Comparison of ENCODE assay signal across 1 cellular context in genomic region chr16:71845639-71846431, GRCh38.
TF ChIP-seq lines count a peak whose summit lies in the region.

TSS of gene ATXN1L (plus strand) at chr16:71845976. CDS start at chr16:71849741, 3,765 bp downstream.

TF ChIP-seq in HepG2, 621 proteins besides CTCF, POLR2A, EP300 and RAD21 (continued from another document and continues in another):
- TF ChIP-seq AKNA (CRISPR knock-in tag; IDR thresholded peaks at IDR 0.05; ENCODE audit: borderline replicate concordance) (no peak), CENPX (CRISPR knock-in tag; IDR thresholded peaks at IDR 0.05) (no peak), ZNF460 (CRISPR knock-in tag; IDR thresholded peaks at IDR 0.05; ENCODE audit: borderline replicate concordance) (no peak; the same call in 1 of the 2 replicates), TOPORS (CRISPR knock-in tag; IDR thresholded peaks at IDR 0.05) (peak; percentile 84; the same call in 1 of the 2 replicates), GLMP (CRISPR knock-in tag; IDR thresholded peaks at IDR 0.05; ENCODE audit: borderline replicate concordance) (no peak), MED13 (CRISPR knock-in tag; IDR thresholded peaks at IDR 0.05) (peak; percentile 62; the same call in 1 of the 2 replicates), ZNF317 (CRISPR knock-in tag; IDR thresholded peaks at IDR 0.05) (no peak), ZNF574 (CRISPR knock-in tag; IDR thresholded peaks at IDR 0.05) (peak; percentile 93), SOX13 (IDR thresholded peaks at IDR 0.05) (no peak), SOX13 (CRISPR knock-in tag; conservative IDR thresholded peaks at IDR 0.05 in 1 of 2, IDR thresholded peaks at IDR 0.05 in 1 of 2) (peak in 1 of 2 experiments; percentile 57; a peak in 2 of 4 replicates), ZBTB1 (CRISPR knock-in tag; IDR thresholded peaks at IDR 0.05; ENCODE audit: borderline replicate concordance) (no peak), BRF2 (CRISPR knock-in tag; IDR thresholded peaks at IDR 0.05) (peak; percentile 59; the same call in 1 of the 2 replicates), TP53 (CRISPR knock-in tag; conservative IDR thresholded peaks at IDR 0.05) (0 out of 2 replicates have a peak, but pooled peaks have one; percentile 80), NFKB2 (CRISPR knock-in tag; IDR thresholded peaks at IDR 0.05; ENCODE audit: borderline replicate concordance) (peak; percentile 82), ZBTB43 (CRISPR knock-in tag; conservative IDR thresholded peaks at IDR 0.05) (peak; percentile 86; the same call in 1 of the 2 replicates), ZNF121 (CRISPR knock-in tag; IDR thresholded peaks at IDR 0.05) (peak; percentile 27; the same call in 1 of the 2 replicates), ZNF570 (CRISPR knock-in tag; IDR thresholded peaks at IDR 0.05; ENCODE audit: borderline replicate concordance) (no peak), SALL2 (CRISPR knock-in tag; IDR thresholded peaks at IDR 0.05) (peak; percentile 94), SNAPC2 (CRISPR knock-in tag; IDR thresholded peaks at IDR 0.05) (0 out of 2 replicates have a peak, but pooled peaks have one; percentile 74), ZNF367 (CRISPR knock-in tag; IDR thresholded peaks at IDR 0.05; ENCODE audit: borderline replicate concordance) (no peak; the same call in 1 of the 2 replicates), ZNF83 (CRISPR knock-in tag; IDR thresholded peaks at IDR 0.05; ENCODE audit: borderline replicate concordance) (peak; percentile 59; the same call in 1 of the 2 replicates), ZNF562 (CRISPR knock-in tag; IDR thresholded peaks at IDR 0.05; ENCODE audit: borderline replicate concordance) (no peak), AHR (CRISPR knock-in tag; IDR thresholded peaks at IDR 0.05) (no peak; the same call in 1 of the 2 replicates)
- TF ChIP-seq, protein P1, sequence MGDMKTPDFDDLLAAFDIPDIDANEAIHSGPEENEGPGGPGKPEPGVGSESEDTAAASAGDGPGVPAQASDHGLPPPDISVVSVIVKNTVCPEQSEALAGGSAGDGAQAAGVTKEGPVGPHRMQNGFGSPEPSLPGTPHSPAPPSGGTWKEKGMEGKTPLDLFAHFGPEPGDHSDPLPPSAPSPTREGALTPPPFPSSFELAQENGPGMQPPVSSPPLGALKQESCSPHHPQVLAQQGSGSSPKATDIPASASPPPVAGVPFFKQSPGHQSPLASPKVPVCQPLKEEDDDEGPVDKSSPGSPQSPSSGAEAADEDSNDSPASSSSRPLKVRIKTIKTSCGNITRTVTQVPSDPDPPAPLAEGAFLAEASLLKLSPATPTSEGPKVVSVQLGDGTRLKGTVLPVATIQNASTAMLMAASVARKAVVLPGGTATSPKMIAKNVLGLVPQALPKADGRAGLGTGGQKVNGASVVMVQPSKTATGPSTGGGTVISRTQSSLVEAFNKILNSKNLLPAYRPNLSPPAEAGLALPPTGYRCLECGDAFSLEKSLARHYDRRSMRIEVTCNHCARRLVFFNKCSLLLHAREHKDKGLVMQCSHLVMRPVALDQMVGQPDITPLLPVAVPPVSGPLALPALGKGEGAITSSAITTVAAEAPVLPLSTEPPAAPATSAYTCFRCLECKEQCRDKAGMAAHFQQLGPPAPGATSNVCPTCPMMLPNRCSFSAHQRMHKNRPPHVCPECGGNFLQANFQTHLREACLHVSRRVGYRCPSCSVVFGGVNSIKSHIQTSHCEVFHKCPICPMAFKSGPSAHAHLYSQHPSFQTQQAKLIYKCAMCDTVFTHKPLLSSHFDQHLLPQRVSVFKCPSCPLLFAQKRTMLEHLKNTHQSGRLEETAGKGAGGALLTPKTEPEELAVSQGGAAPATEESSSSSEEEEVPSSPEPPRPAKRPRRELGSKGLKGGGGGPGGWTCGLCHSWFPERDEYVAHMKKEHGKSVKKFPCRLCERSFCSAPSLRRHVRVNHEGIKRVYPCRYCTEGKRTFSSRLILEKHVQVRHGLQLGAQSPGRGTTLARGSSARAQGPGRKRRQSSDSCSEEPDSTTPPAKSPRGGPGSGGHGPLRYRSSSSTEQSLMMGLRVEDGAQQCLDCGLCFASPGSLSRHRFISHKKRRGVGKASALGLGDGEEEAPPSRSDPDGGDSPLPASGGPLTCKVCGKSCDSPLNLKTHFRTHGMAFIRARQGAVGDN (CRISPR knock-in tag; IDR thresholded peaks at IDR 0.05) = peak; percentile 86
- TF ChIP-seq, protein P2, sequence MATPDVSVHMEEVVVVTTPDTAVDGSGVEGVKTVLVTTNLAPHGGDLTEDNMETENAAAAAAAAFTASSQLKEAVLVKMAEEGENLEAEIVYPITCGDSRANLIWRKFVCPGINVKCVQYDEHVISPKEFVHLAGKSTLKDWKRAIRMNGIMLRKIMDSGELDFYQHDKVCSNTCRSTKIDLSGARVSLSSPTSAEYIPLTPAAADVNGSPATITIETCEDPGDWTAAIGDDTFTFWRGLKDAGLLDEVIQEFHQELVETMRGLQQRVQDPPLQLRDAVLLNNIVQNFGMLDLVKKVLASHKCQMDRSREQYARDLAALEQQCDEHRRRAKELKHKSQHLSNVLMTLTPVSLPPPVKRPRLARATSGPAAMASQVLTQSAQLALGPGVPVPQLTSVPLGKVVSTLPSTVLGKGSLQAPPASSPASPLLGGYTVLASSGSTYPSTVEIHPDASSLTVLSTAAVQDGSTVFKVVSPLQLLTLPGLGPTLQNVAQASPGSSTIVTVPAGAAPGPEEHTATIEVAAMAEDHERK (CRISPR knock-in tag; IDR thresholded peaks at IDR 0.05; ENCODE audit: low read depth) = peak; percentile 44; the same call in 1 of the 2 replicates
- TF ChIP-seq, protein P3, sequence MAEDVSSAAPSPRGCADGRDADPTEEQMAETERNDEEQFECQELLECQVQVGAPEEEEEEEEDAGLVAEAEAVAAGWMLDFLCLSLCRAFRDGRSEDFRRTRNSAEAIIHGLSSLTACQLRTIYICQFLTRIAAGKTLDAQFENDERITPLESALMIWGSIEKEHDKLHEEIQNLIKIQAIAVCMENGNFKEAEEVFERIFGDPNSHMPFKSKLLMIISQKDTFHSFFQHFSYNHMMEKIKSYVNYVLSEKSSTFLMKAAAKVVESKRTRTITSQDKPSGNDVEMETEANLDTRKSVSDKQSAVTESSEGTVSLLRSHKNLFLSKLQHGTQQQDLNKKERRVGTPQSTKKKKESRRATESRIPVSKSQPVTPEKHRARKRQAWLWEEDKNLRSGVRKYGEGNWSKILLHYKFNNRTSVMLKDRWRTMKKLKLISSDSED (CRISPR knock-in tag; IDR thresholded peaks at IDR 0.05) = no peak
- TF ChIP-seq, protein P4, sequence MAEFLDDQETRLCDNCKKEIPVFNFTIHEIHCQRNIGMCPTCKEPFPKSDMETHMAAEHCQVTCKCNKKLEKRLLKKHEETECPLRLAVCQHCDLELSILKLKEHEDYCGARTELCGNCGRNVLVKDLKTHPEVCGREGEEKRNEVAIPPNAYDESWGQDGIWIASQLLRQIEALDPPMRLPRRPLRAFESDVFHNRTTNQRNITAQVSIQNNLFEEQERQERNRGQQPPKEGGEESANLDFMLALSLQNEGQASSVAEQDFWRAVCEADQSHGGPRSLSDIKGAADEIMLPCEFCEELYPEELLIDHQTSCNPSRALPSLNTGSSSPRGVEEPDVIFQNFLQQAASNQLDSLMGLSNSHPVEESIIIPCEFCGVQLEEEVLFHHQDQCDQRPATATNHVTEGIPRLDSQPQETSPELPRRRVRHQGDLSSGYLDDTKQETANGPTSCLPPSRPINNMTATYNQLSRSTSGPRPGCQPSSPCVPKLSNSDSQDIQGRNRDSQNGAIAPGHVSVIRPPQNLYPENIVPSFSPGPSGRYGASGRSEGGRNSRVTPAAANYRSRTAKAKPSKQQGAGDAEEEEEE (CRISPR knock-in tag; IDR thresholded peaks at IDR 0.05; ENCODE audit: borderline replicate concordance) = peak; percentile 80; the same call in 1 of the 2 replicates
